ENCODE assay signal across 19 cellular contexts in genomic region chr4:120704529-120704928, GRCh38.
A peak's percentile ranks its signal among the peaks of the same experiment; 100 is the strongest.
DNase-seq lines count a peak whose midpoint lies in the region; ATAC-seq, FAIRE-seq and TF ChIP-seq lines count a peak whose summit lies in the region.
"Had no signal": no experiment of that assay in that cellular context is flagged by ENCODE, and none has a peak within 500 bp of the region (broad histone marks: within the 10 kb centered on the region; RNA-seq: fewer than 3 reads in every experiment).

No MANE protein-coding gene starts in this region.

- DNase-seq in bronchial epithelial cell (ENCODE audit: low read depth) (no peak), heart left ventricle (no peak), hepatocyte (ENCODE audit: low spot score) (no peak), HAP-1 (ENCODE audit: low spot score in 2 of 2) (no peak), COR-L47 (lab: John Stamatoyannopoulos, UW) (no peak), NCI-H1694 treated with DMSO at 0.1 percent for 48 hours (lab: John Stamatoyannopoulos, UW) (no peak)
- DNase-seq: BE2C; Caco-2; CD4-positive, alpha-beta memory T cell; DND-41; GDM1; GOT3; H9 had no signal

- H3K27ac ChIP-seq in heart left ventricle (peak overlapping the region in 4 of 12 donors; percentile 9 to 28 (median 14)), hepatocyte (peak overlapping the region; percentile 34)
- H3K27ac ChIP-seq: A549, C4-2B had no signal

- peaks cover 5% of the 10 kb centered on the region for H3K9me3 Mint-ChIP-seq in nephron

- H3K36me3 ChIP-seq in bronchial epithelial cell (ENCODE audit: control insufficient read depth, insufficient read depth, low read length) (no peaks in the 10 kb centered on the region), heart left ventricle (no peaks in the 10 kb centered on the region), hepatocyte (replicated peaks; ENCODE audit: insufficient read depth, low read depth) (no peaks in the 10 kb centered on the region), HAP-1 (replicated peaks) (no peaks in the 10 kb centered on the region)
- H3K36me3 ChIP-seq: BE2C had no signal

- no peaks in the 10 kb centered on the region for H3K79me2 ChIP-seq in hepatocyte

- H4K20me1 ChIP-seq in hepatocyte (ENCODE audit: insufficient read depth, poor library complexity, severe bottlenecking) = no peaks in the 10 kb centered on the region

- H3K27me3 ChIP-seq in bronchial epithelial cell (ENCODE audit: control insufficient read depth, insufficient read depth, low read length) = no peaks in the 10 kb centered on the region
- no peaks in the 10 kb centered on the region for H3K27me3 ChIP-seq in heart left ventricle
- no peaks in the 10 kb centered on the region for H3K27me3 ChIP-seq in hepatocyte
- H3K27me3 ChIP-seq in HAP-1 (ENCODE audit: low read depth) = no peaks in the 10 kb centered on the region
- H3K27me3 ChIP-seq: BE2C had no signal

- no peak for TF ChIP-seq CTCF in bronchial epithelial cell (IDR thresholded peaks at IDR 0.05; ENCODE audit: insufficient read depth, low read length, severe bottlenecking)
- no peak for TF ChIP-seq CTCF in heart left ventricle (IDR thresholded peaks at IDR 0.05)
- no peak for TF ChIP-seq CTCF in hepatocyte (IDR thresholded peaks at IDR 0.05; ENCODE audit: poor library complexity)
- no peak for TF ChIP-seq CTCF in nephron (IDR thresholded peaks at IDR 0.05; ENCODE audit: unreplicated experiment in 3 of 3)

- peaks cover 0 to 11% (median 0%) of the 10 kb centered on the region in 12 donors for H3K9me3 ChIP-seq in heart left ventricle
- H3K9me3 ChIP-seq in hepatocyte (ENCODE audit: low read depth) = no peaks in the 10 kb centered on the region
- no peaks in the 10 kb centered on the region for H3K9me3 ChIP-seq in HAP-1
- H3K9me3 ChIP-seq: A549, BE2C, Caco-2 had no signal

- H3K27ac Mint-ChIP-seq in nephron = peak overlapping the region in 2 of 3 experiments; percentile 2 to 17
- H3K27ac Mint-ChIP-seq: CD4-positive, alpha-beta memory T cell; H9 had no signal

- no peak overlapping the region for H3K4me3 Mint-ChIP-seq in nephron
- H3K4me3 Mint-ChIP-seq: CD4-positive, alpha-beta memory T cell; H9 had no signal

- 37 to 44% (median 43%) methylated on average over 6 of the region's 6 CpGs for WGBS in heart left ventricle, 4 donors
- 85% methylated on average over 6 of the region's 6 CpGs for WGBS in hepatocyte (ENCODE audit: low lambda C conversion rate, missing lambda C conversion rate)

- H3K9me2 ChIP-seq in hepatocyte (replicated peaks; ENCODE audit: insufficient read depth) = no peaks in the 10 kb centered on the region

- peak; percentile 40 for FAIRE-seq in bronchial epithelial cell (lab: Jason Lieb, UNC)
- FAIRE-seq: A549, GM12892, GM19239 had no signal

- ATAC-seq in heart left ventricle = peak; percentile 66 to 87 (median 73)
- no peak for ATAC-seq in GM18909 (IDR thresholded peaks at IDR 0.05; ENCODE audit: poor library complexity, unreplicated experiment)
- ATAC-seq: A549 had no signal

- no peak for TF ChIP-seq POLR2A in heart left ventricle (IDR thresholded peaks at IDR 0.05)

- intact Hi-C loops in heart left ventricle (cut with DNase I) = no loop called here

- peaks cover 7% of the 10 kb centered on the region for H3K36me3 Mint-ChIP-seq in nephron (ENCODE audit: low read depth)
- H3K36me3 Mint-ChIP-seq: CD4-positive, alpha-beta memory T cell had no signal

- no peaks in the 10 kb centered on the region for H3K27me3 Mint-ChIP-seq in nephron (ENCODE audit: low read depth)

- H3K4me1 Mint-ChIP-seq in nephron = no peaks in the 10 kb centered on the region
- H3K4me1 Mint-ChIP-seq: CD4-positive, alpha-beta memory T cell; H9 had no signal

- no peak overlapping the region for H2AFZ ChIP-seq in hepatocyte

- H3K4me1 ChIP-seq in heart left ventricle (peaks cover 0 to 18% (median 0%) of the 10 kb centered on the region in 12 donors), hepatocyte (ENCODE audit: insufficient read depth) (no peaks in the 10 kb centered on the region), HAP-1 (no peaks in the 10 kb centered on the region)
- H3K4me1 ChIP-seq: A549, BE2C, Caco-2 had no signal

- in situ Hi-C loops in HAP-1 (cut with MboI; ENCODE audit: low sequenced_read_pairs) = no loop called here

- no peak overlapping the region for H3K4me2 ChIP-seq in hepatocyte
- H3K4me2 ChIP-seq: A549 had no signal

- no peak overlapping the region for H3K4me3 ChIP-seq in bronchial epithelial cell (ENCODE audit: low read depth, low read length)
- H3K4me3 ChIP-seq in heart left ventricle = no peak overlapping the region
- no peak overlapping the region for H3K4me3 ChIP-seq in hepatocyte
- no peak overlapping the region for H3K4me3 ChIP-seq in HAP-1
- H3K4me3 ChIP-seq: A549 had no signal
